17 cellular contexts compared by ENCODE assay signal in genomic region chr5:126543660-126544059, GRCh38. TPM values are rescaled to one million over a fixed set of nuclear protein-coding genes. Genes with fewer than 3 reads are reported as not detected.
DNase-seq lines count a peak whose midpoint lies in the region; ATAC-seq, FAIRE-seq and TF ChIP-seq lines count a peak whose summit lies in the region.
"Had no signal": no experiment of that assay in that cellular context is flagged by ENCODE, and none has a peak within 500 bp of the region (broad histone marks: within the 10 kb centered on the region; RNA-seq: fewer than 3 reads in every experiment).

No MANE protein-coding gene starts in this region.

- no peak overlapping the region for H3K4me3 Mint-ChIP-seq in glutamatergic neuron (ENCODE audit: unreplicated experiment)
- H3K4me3 Mint-ChIP-seq: CD8-positive, alpha-beta T cell; HFFc6 had no signal

- DNase-seq in SK-N-MC (ENCODE audit: low read depth, low spot score) (no peak), right lobe of liver (peak in 2 of 3 donors; percentile 33 to 76), small intestine (peak; percentile 85), glutamatergic neuron (no peak), NCI-H146 treated with DMSO at 0.1 percent for 48 hours (lab: John Stamatoyannopoulos, UW; ENCODE audit: unreplicated experiment) (no peak)
- DNase-seq: DMS79 treated with DMSO at 0.1 percent for 48 hours, NCI-H1048, NCI-H1436, NCI-H2029, NCI-H446 treated with DMSO at 0.1 percent for 48 hours had no signal

- ATAC-seq in HG02642 (IDR thresholded peaks at IDR 0.05; ENCODE audit: poor library complexity, unreplicated experiment) (peak; percentile 9), right lobe of liver (peak; percentile 90 to 94 (median 91)), HG02840 (IDR thresholded peaks at IDR 0.05; ENCODE audit: low FRiP score, unreplicated experiment) (no peak)
- ATAC-seq: CD8-positive, alpha-beta T cell; Right ventricle myocardium inferior had no signal

- H3K36me3 Mint-ChIP-seq in glutamatergic neuron (ENCODE audit: unreplicated experiment): no peaks in the 10 kb centered on the region
- H3K36me3 Mint-ChIP-seq: CD8-positive, alpha-beta T cell had no signal

- peaks cover 41% of the 10 kb centered on the region for H3K36me3 ChIP-seq in SK-N-MC (ENCODE audit: insufficient read depth, low read length)
- peaks cover 0 to 24% (median 11%) of the 10 kb centered on the region in 4 donors for H3K36me3 ChIP-seq in right lobe of liver
- no peaks in the 10 kb centered on the region for H3K36me3 ChIP-seq in small intestine (ENCODE audit: control insufficient read depth in 2 of 2, insufficient read depth in 2 of 2, low read length in 2 of 2)

- H3K9me3 ChIP-seq in SK-N-MC (ENCODE audit: low read depth, low read length): no peaks in the 10 kb centered on the region
- no peaks in the 10 kb centered on the region for H3K9me3 ChIP-seq in right lobe of liver
- no peaks in the 10 kb centered on the region for H3K9me3 ChIP-seq in small intestine (ENCODE audit: control insufficient read depth, low read depth)
- H3K9me3 ChIP-seq: BLaER1 treated with 17β-estradiol and CSF1 and Interleukin-3, amounts not matched to agents 10 nM and 100 nM had no signal

- TF ChIP-seq CTCF in right lobe of liver (IDR thresholded peaks at IDR 0.05) (no peak), glutamatergic neuron (IDR thresholded peaks at IDR 0.05; ENCODE audit: partially characterized antibody, unreplicated experiment) (no peak)

- no peak overlapping the region for H3K27ac Mint-ChIP-seq in glutamatergic neuron (ENCODE audit: unreplicated experiment)
- H3K27ac Mint-ChIP-seq: CD8-positive, alpha-beta T cell; HFFc6 had no signal

- no peaks in the 10 kb centered on the region for H3K9me3 Mint-ChIP-seq in glutamatergic neuron (ENCODE audit: unreplicated experiment)
- H3K9me3 Mint-ChIP-seq: CD8-positive, alpha-beta T cell; HFFc6 had no signal

- no peak for TF ChIP-seq POLR2A in right lobe of liver (IDR thresholded peaks at IDR 0.05)

- H3K27me3 ChIP-seq in right lobe of liver: no peaks in the 10 kb centered on the region
- no peaks in the 10 kb centered on the region for H3K27me3 ChIP-seq in small intestine (ENCODE audit: control insufficient read depth in 2 of 2, insufficient read depth in 2 of 2, low read length in 2 of 2)
- H3K27me3 ChIP-seq: BLaER1 treated with 17β-estradiol and CSF1 and Interleukin-3, amounts not matched to agents 10 nM and 100 nM had no signal

- no peaks in the 10 kb centered on the region for H3K27me3 Mint-ChIP-seq in glutamatergic neuron (ENCODE audit: unreplicated experiment)

- H3K9ac ChIP-seq in SK-N-MC (ENCODE audit: insufficient read length): no peak overlapping the region
- H3K9ac ChIP-seq: BLaER1 treated with 17β-estradiol and CSF1 and Interleukin-3, amounts not matched to agents 10 nM and 100 nM had no signal

- H3K4me1 ChIP-seq in right lobe of liver: peaks cover 0 to 23% (median 11%) of the 10 kb centered on the region in 4 donors
- no peaks in the 10 kb centered on the region for H3K4me1 ChIP-seq in small intestine (ENCODE audit: control insufficient read depth in 2 of 2, insufficient read depth in 1 of 2, low read depth in 1 of 2, low read length in 1 of 2)

- 0 out of 2 replicates have a peak overlapping the region, but pooled peaks have one; percentile 38 for H3K27ac ChIP-seq in SK-N-MC
- peak overlapping the region in 2 of 3 donors; percentile 45 to 81 for H3K27ac ChIP-seq in right lobe of liver
- H3K27ac ChIP-seq in small intestine (ENCODE audit: low read depth in 1 of 2, low read length in 1 of 2): no peak overlapping the region
- H3K27ac ChIP-seq: BLaER1 treated with 17β-estradiol and CSF1 and Interleukin-3, amounts not matched to agents 10 nM and 100 nM had no signal

- H3K4me3 ChIP-seq in SK-N-MC (no peak overlapping the region), right lobe of liver (no peak overlapping the region), small intestine (ENCODE audit: low read depth in 1 of 2, low read length in 2 of 2) (no peak overlapping the region)
- H3K4me3 ChIP-seq: BLaER1 treated with 17β-estradiol and CSF1 and Interleukin-3, amounts not matched to agents 10 nM and 100 nM had no signal

- intact Hi-C loops in right lobe of liver (cut with DNase I): loop anchor here in 1 of 2 donors (10.0 kb wide), 1 partner anchor 61 kb away; the partner anchor contains the start of gene PHAX

- no peaks in the 10 kb centered on the region for H3K4me1 Mint-ChIP-seq in glutamatergic neuron (ENCODE audit: low read depth, unreplicated experiment)

- 19% methylated on average over 2 of the region's 2 CpGs for WGBS in right lobe of liver (ENCODE audit: insufficient coverage, low coverage, low lambda C conversion rate, missing lambda C conversion rate)
- 32 to 76% (median 43%) methylated on average over 2 of the region's 2 CpGs for WGBS in small intestine, 3 donors

- FAIRE-seq in small intestine (lab: Jason Lieb, UNC): no peak
- FAIRE-seq: RCC 7860 had no signal

RNA-seq across cellular contexts. Expression of gene ALDH7A1, which starts 51.4 kb away (rescaled TPM):
- total RNA-seq in right lobe of liver: 100 to 1,000 TPM in 2 of 6 experiments, 10 to 100 TPM in 4; 23.0 to 142 (median 96.7) TPM
- 10 to 100 TPM; 18.1 to 34.9 (median 28.9) TPM for polyA plus RNA-seq in small intestine
- 85.9 TPM for total RNA-seq in glutamatergic neuron (ENCODE audit: unreplicated experiment)

RNA-seq across cellular contexts. Expression of gene PHAX, which starts 57.1 kb away (rescaled TPM):
- total RNA-seq in right lobe of liver (10 to 100 TPM; 11.0 to 24.6 (median 19.4) TPM), glutamatergic neuron (ENCODE audit: unreplicated experiment) (41.1 TPM)
- 10 to 100 TPM; 17.4 to 18.4 (median 17.5) TPM for polyA plus RNA-seq in small intestine

Comparison
In these comparisons a context has a peak if more than half of its experiments do, and no peak if none do; other contexts are left out.
1. DNase-seq: peak in right lobe of liver (2 of 3) and small intestine (single experiment); none in SK-N-MC (single experiment), glutamatergic neuron (single experiment) and NCI-H146 treated with DMSO at 0.1 percent for 48 hours (single experiment).
2. H3K27ac ChIP-seq: peak in SK-N-MC (single experiment) and right lobe of liver (2 of 3); none in small intestine (0 of 2).